ENCODE assay signal across 23 cellular contexts in genomic region chr17:59650642-59651041, GRCh38.
"Had no signal": no experiment of that assay in that cellular context is flagged by ENCODE, and none has a peak within 500 bp of the region (broad histone marks: within the 10 kb centered on the region; RNA-seq: fewer than 3 reads in every experiment).

No MANE protein-coding gene starts in this region.

- H3K27me3 ChIP-seq: breast epithelium, hepatocyte, left lung, spleen, tibial artery had no signal

- H3K4me3 ChIP-seq: breast epithelium, hepatocyte, left lung, lung, spleen, tibial artery had no signal

- H3K4me3 Mint-ChIP-seq: activated naive CD4-positive, alpha-beta T cell treated with anti-CD3 and anti-CD28 coated beads, Interleukin-2, amount 50 U/mL, for 24 hours; central memory CD8-positive, alpha-beta T cell; T-cell had no signal

- H3K27me3 Mint-ChIP-seq: activated naive CD4-positive, alpha-beta T cell treated with anti-CD3 and anti-CD28 coated beads, Interleukin-2, amount 50 U/mL, for 24 hours; central memory CD8-positive, alpha-beta T cell; naive thymus-derived CD4-positive, alpha-beta T cell; T-cell had no signal

- ATAC-seq: esophagus mucosa, left lung had no signal

- FAIRE-seq: colon, endothelial cell of umbilical vein had no signal

- H3K27ac Mint-ChIP-seq: activated naive CD4-positive, alpha-beta T cell treated with anti-CD3 and anti-CD28 coated beads, Interleukin-2, amount 50 U/mL, for 24 hours had no signal

- H3K27ac ChIP-seq: breast epithelium, hepatocyte, left lung, spleen, tibial artery had no signal

- H3K9me3 Mint-ChIP-seq: activated naive CD4-positive, alpha-beta T cell treated with anti-CD3 and anti-CD28 coated beads, Interleukin-2, amount 50 U/mL, for 24 hours; central memory CD8-positive, alpha-beta T cell; naive thymus-derived CD4-positive, alpha-beta T cell; T-cell had no signal

- H3K9me3 ChIP-seq: breast epithelium, left lung, tibial artery had no signal

- DNase-seq: activated CD4-positive, alpha-beta T cell treated with anti-CD3 and anti-CD28 coated beads for 1 hour; activated gamma-delta T cell; effector memory CD4-positive, alpha-beta T cell; foreskin melanocyte; kidney glomerular epithelial cell; left lung; retina; spleen; stimulated activated CD4-positive, alpha-beta T cell treated with anti-CD3 and anti-CD28 coated beads, Interleukin-4, amount 100 ng/mL, for 1 hour; stimulated activated naive CD4-positive, alpha-beta T cell treated with Interleukin-2 at 50 U/mL for 16 hours; substantia nigra; T-cell; T-helper 9 cell; tibial artery had no signal

- H3K4me1 ChIP-seq: breast epithelium had no signal
